In the genomic region with DNA sequence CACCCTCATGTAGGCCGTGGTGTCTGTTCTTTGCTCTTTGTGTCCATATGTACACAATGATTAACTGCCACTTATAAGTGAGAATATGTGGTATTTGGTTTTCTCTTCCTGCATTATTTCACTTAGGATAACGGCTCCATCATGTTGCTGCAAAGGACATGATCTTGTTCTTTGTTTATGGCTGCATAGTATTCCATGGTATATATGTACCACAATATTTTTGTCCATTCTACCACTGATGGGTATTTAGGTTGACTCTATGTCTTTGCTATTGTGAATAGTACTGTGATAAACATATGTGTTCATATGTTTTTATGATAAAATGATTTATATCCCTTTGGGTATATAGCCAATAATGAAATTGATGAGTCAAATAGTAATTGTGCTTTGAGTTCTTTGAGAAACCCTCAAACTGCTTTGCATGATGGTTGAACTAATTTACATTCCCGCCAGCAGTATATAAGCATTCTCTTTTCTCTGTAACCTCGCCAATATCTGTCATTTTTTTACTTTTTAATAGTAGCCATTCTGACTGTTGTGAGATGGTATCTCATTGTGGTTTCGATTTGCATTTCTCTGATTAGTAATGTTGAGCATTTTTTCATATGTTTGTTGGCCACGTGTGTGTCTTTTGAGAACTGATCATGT, we compare ENCODE assay signal across 31 cellular contexts.
"Had no signal": no experiment of that assay in that cellular context is flagged by ENCODE, and none has a peak within 500 bp of the region (broad histone marks: within the 10 kb centered on the region; RNA-seq: fewer than 3 reads in every experiment).

No MANE protein-coding gene starts in this region.

- H3K27me3 ChIP-seq: ascending aorta, breast epithelium, cardiac muscle cell, colonic mucosa, esophagus muscularis mucosa, foreskin keratinocyte, gastrocnemius medialis, heart left ventricle had no signal

- DNase-seq: activated B cell treated with CpG ODN at 0.5 μM for 24 hours; activated CD4-positive, alpha-beta memory T cell treated with anti-CD3 and anti-CD28 coated beads for 36 hours; activated CD4-positive, alpha-beta T cell treated with anti-CD3 and anti-CD28 coated beads for 36 hours; activated CD4-positive, alpha-beta T cell treated with anti-CD3 and anti-CD28 coated beads, Interleukin-2, amount 10 ng/mL, durations not matched to agents 24 days and 14 days; activated CD8-positive, alpha-beta memory T cell treated with anti-CD3 and anti-CD28 coated beads, Interleukin-2, amount 10 ng/mL, durations not matched to agents 7 days and 5 days; activated CD8-positive, alpha-beta memory T cell treated with anti-CD3 and anti-CD28 coated beads, Interleukin-2, amount 50 U/mL, for 4 hours; activated CD8-positive, alpha-beta T cell treated with anti-CD3 and anti-CD28 coated beads, Interleukin-2, amount 10 ng/mL, durations not matched to agents 7 days and 5 days; activated gamma-delta T cell; activated naive CD4-positive, alpha-beta T cell; activated naive CD4-positive, alpha-beta T cell treated with anti-CD3 and anti-CD28 coated beads, Interleukin-2, amount 10 ng/mL, durations not matched to agents 7 days and 5 days; activated naive CD8-positive, alpha-beta T cell treated with anti-CD3 and anti-CD28 coated beads, Interleukin-2, amount 10 ng/mL, durations not matched to agents 7 days and 5 days; activated T-cell treated with anti-CD3 and anti-CD28 coated beads, Interleukin-2, amount 50 U/mL, for 1 hour; activated T-cell treated with anti-CD3 and anti-CD28 coated beads, Interleukin-2, amount 50 U/mL, for 48 hours; central memory CD4-positive, alpha-beta T cell; cerebellar nuclear complex; colonic mucosa; effector CD8-positive, alpha-beta T cell; foreskin keratinocyte; gastrocnemius medialis; glutamatergic neuron; heart left ventricle; T-helper 17 cell; T1000; WERI-Rb-1 had no signal

- FAIRE-seq: endometrium had no signal

- ATAC-seq: activated CD4-positive, alpha-beta T cell treated with anti-CD3 and anti-CD28 coated beads for 36 hours; activated CD4-positive, CD25-positive, alpha-beta regulatory T cell treated with anti-CD3 and anti-CD28 coated beads, Interleukin-2, amount 50 U/mL, for 24 hours; activated CD8-positive, alpha-beta memory T cell treated with anti-CD3 and anti-CD28 coated beads, Interleukin-2, amount 10 ng/mL, durations not matched to agents 7 days and 5 days; activated CD8-positive, alpha-beta T cell treated with anti-CD3 and anti-CD28 coated beads, Interleukin-2, amount 10 ng/mL, durations not matched to agents 7 days and 5 days; activated naive CD4-positive, alpha-beta T cell treated with anti-CD3 and anti-CD28 coated beads, Interleukin-2, amount 50 U/mL, for 72 hours; foreskin keratinocyte; gastrocnemius medialis; heart left ventricle; T-helper 17 cell had no signal

- H3K4me3 ChIP-seq: ascending aorta, breast epithelium, cardiac muscle cell, colonic mucosa, esophagus muscularis mucosa, gastrocnemius medialis, heart left ventricle had no signal

- H3K36me3 ChIP-seq: ascending aorta, breast epithelium, cardiac muscle cell, colonic mucosa, esophagus muscularis mucosa, gastrocnemius medialis, heart left ventricle, WERI-Rb-1 had no signal

- H3K9me3 ChIP-seq: ascending aorta, colonic mucosa, esophagus muscularis mucosa, gastrocnemius medialis had no signal

- H3K4me1 ChIP-seq: ascending aorta, breast epithelium, colonic mucosa, esophagus muscularis mucosa, foreskin keratinocyte, gastrocnemius medialis, heart left ventricle had no signal

- H3K27ac ChIP-seq: ascending aorta, breast epithelium, cardiac muscle cell, colonic mucosa, esophagus muscularis mucosa, foreskin keratinocyte, gastrocnemius medialis, heart left ventricle, WERI-Rb-1 had no signal
